4 cellular contexts compared by ENCODE assay signal in the genomic region with DNA sequence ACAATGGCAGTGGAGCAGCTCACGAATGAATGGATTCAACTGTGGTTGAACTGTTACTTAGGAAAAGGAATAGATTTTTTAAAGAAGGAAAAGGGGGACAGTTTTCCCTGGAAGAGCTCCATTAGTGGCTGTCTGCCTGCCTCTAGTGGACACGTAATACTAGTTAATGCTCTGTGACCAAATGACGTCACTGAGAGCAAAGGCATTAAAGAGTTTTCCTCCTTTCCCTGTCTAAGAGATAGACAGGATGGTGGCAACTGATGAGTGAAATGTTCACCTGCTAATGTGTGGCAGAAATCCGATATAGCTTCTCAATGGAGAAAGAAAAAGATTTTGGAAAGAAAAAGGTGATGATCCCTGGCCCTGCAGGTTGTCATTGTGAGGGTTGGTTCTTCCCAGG.
"Had no signal": no experiment of that assay in that cellular context is flagged by ENCODE, and none has a peak within 500 bp of the region (broad histone marks: within the 10 kb centered on the region; RNA-seq: fewer than 3 reads in every experiment).

No MANE protein-coding gene starts in this region.

- H3K9me3 Mint-ChIP-seq: GM23338, H9 had no signal

- H3K4me3 ChIP-seq: GM23338 had no signal

- H3K27ac Mint-ChIP-seq: GM23338, H9 had no signal

- DNase-seq: H9, HCEC 1CT, IMR-90 had no signal

- ATAC-seq: GM23338 had no signal

- H2AFZ ChIP-seq: GM23338 had no signal

- H3K4me3 Mint-ChIP-seq: GM23338, H9 had no signal

- H3K4me2 ChIP-seq: GM23338 had no signal
